Comparison of ENCODE assay signal across 11 cellular contexts in the genomic region with DNA sequence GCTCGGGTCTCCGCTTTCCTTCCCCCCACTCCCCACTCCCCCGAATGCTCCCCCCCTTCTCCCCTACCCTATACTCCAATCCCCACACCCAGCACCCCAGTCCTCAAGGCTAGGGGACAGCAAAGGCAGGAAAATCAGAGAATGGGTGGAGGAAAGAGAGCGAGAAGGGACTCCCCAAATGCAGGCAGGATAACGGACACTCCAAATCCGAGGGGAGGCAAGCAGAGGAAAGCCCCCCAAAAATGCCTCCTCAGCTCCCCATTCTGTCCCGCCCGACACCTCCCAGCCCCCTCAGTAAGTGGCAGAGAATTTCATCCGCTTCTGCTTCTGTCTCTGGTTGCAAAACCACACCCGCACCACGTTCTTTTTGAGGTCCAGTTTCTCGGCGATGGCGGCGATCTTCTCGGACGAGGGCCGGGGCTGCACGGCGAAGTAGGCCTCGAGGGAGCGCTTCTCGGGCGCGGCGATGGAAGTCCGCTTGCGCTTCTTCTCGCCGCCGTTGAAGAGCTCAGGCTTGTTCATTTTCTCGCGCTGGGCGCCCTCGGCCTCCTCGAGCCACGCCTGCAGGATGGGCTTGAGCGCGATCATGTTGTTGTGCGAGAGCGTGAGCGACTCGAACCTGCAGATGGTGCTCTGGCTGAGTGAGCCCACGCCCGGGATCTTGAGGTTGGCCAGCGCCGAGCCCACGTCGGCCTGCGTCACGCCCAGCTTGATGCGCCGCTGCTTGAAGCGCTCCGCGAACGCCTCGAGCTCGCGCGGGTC. TPM values are rescaled to one million over a fixed set of nuclear protein-coding genes. Genes with fewer than 3 reads are reported as not detected.
A peak's percentile ranks its signal among the peaks of the same experiment; 100 is the strongest.
DNase-seq lines count a peak whose midpoint lies in the region; ATAC-seq, FAIRE-seq and TF ChIP-seq lines count a peak whose summit lies in the region.
"Had no signal": no experiment of that assay in that cellular context is flagged by ENCODE, and none has a peak within 500 bp of the region (broad histone marks: within the 10 kb centered on the region; RNA-seq: fewer than 3 reads in every experiment).

No MANE protein-coding gene starts in this region.

- H3K27ac Mint-ChIP-seq in neural progenitor cell = no peak overlapping the region

- DNase-seq in GM12864 (ENCODE audit: low read depth) (no peak), NCI-H146 treated with DMSO at 0.1 percent for 48 hours (lab: John Stamatoyannopoulos, UW; ENCODE audit: unreplicated experiment) (peak; percentile 20), H1 (ENCODE audit: low read depth in 1 of 2, low spot score in 2 of 2) (peak in 1 of 2 experiments; percentile 65), neural progenitor cell (ENCODE audit: low spot score) (peak; percentile 71), RPMI8226 (no peak), COLO829 (ENCODE audit: low spot score) (no peak), D341Med (ENCODE audit: low spot score) (no peak)
- DNase-seq: NCI-H1436, T1000 had no signal

- H4K20me1 ChIP-seq in H1 (replicated peaks in 1 of 2; ENCODE audit: control insufficient read depth in 1 of 2, insufficient read depth in 2 of 2, low read length in 2 of 2) (peaks cover 17 to 23% of the 10 kb centered on the region in 2 experiments), neural progenitor cell (ENCODE audit: low read depth) (peaks cover 90% of the 10 kb centered on the region)

- H3K9me3 ChIP-seq in H1 (ENCODE audit: insufficient read depth in 2 of 2, low read depth in 1 of 2, low read length in 1 of 2) (no peaks in the 10 kb centered on the region), neural progenitor cell (ENCODE audit: low read depth) (no peaks in the 10 kb centered on the region)
- H3K9me3 ChIP-seq: pancreas had no signal

- H3K27me3 ChIP-seq in H1 (replicated peaks in 1 of 4; ENCODE audit: control insufficient read depth in 3 of 4, extremely low read depth in 1 of 4, insufficient read depth in 3 of 4, low read length in 3 of 4) (peaks cover 85 to 97% (median 94%) of the 10 kb centered on the region in 4 experiments), neural progenitor cell (peaks cover 98% of the 10 kb centered on the region)

- H2BK15ac ChIP-seq in H1 (ENCODE audit: low read length) = no peak overlapping the region; the same call in 1 of the 2 replicates

- H3K36me3 ChIP-seq in H1 (ENCODE audit: control insufficient read depth in 2 of 4, insufficient read depth in 4 of 4, low read length in 3 of 4) = no peaks in the 10 kb centered on the region; a peak in 1 of 8 replicates
- H3K36me3 ChIP-seq in neural progenitor cell = no peaks in the 10 kb centered on the region
- H3K36me3 ChIP-seq: pancreas had no signal

- no peak for FAIRE-seq in H1 (lab: Jason Lieb, UNC)
- FAIRE-seq: pancreas had no signal

- WGBS in H1 (ENCODE audit: extremely low coverage in 1 of 2, insufficient coverage in 1 of 2, insufficient read length in 1 of 2, insufficient replicate concordance in 2 of 2, low coverage in 1 of 2, low lambda C conversion rate in 2 of 2, missing lambda C conversion rate in 1 of 2), 2 experiments = 2% methylated on average over 54 of the region's 61 CpGs; no CpG with 5 or more reads in 1 of the 2 experiments

- H3K4me1 ChIP-seq in H1 (replicated peaks in 1 of 4; ENCODE audit: control insufficient read depth in 3 of 4, insufficient read depth in 4 of 4, low read length in 3 of 4) (peaks cover 0 to 35% (median 10%) of the 10 kb centered on the region in 4 experiments; a peak in 6 of 7 replicates), neural progenitor cell (peaks cover 17% of the 10 kb centered on the region)

- peaks cover 87% of the 10 kb centered on the region for H3K27me3 Mint-ChIP-seq in neural progenitor cell (ENCODE audit: insufficient read depth, low read depth)

- no peak for TF ChIP-seq RAD21 in H1 (IDR thresholded peaks at IDR 0.05 in 1 of 2, conservative IDR thresholded peaks at IDR 0.05 in 1 of 2; ENCODE audit: low read depth in 2 of 2, low read length in 2 of 2)

- no peak for TF ChIP-seq POLR2A in H1 (IDR thresholded peaks at IDR 0.05; ENCODE audit: control extremely low read depth in 1 of 2, low read depth in 2 of 2, low read length in 2 of 2)

- peaks cover 8% of the 10 kb centered on the region for H3K9me3 Mint-ChIP-seq in neural progenitor cell

- H4K5ac ChIP-seq in H1 (ENCODE audit: insufficient read length, low read depth, low read length) = no peak overlapping the region

- H3K4me3 ChIP-seq in GM12864 (ENCODE audit: low read depth, low read length) (peak overlapping the region; percentile 34), H1 (ENCODE audit: extremely low read depth in 1 of 4, insufficient read depth in 2 of 4, low read depth in 3 of 4, low read length in 4 of 4) (peak overlapping the region; percentile 21 to 57 (median 31)), neural progenitor cell (peak overlapping the region; percentile 29)

- H3K4me2 ChIP-seq in H1 (ENCODE audit: insufficient read depth in 1 of 2, low read depth in 2 of 2, low read length in 2 of 2) (peak overlapping the region; percentile 79 to 93), neural progenitor cell (peak overlapping the region; percentile 78)

- H3K4me3 Mint-ChIP-seq in neural progenitor cell = peak overlapping the region; percentile 76

- H3K14ac ChIP-seq in H1 (ENCODE audit: insufficient read length) = no peak overlapping the region

- no peak overlapping the region for H2BK20ac ChIP-seq in H1 (ENCODE audit: low read length)

- H3K23ac ChIP-seq in H1 (ENCODE audit: insufficient read length) = no peak overlapping the region

- H3K27ac ChIP-seq in H1 (ENCODE audit: low read depth, low read length) (no peak overlapping the region), neural progenitor cell (no peak overlapping the region)
- H3K27ac ChIP-seq: pancreas had no signal

- no peak overlapping the region for H3K56ac ChIP-seq in H1 (replicated peaks; ENCODE audit: insufficient read length, low read depth, low read length)

- peaks cover 24% of the 10 kb centered on the region for H3K4me1 Mint-ChIP-seq in neural progenitor cell

- H2BK120ac ChIP-seq in H1 (replicated peaks; ENCODE audit: low read depth, low read length) = no peak overlapping the region

- no peaks in the 10 kb centered on the region for H3K36me3 Mint-ChIP-seq in neural progenitor cell

- peak; percentile 4 for TF ChIP-seq CTCF in GM12864 (IDR thresholded peaks at IDR 0.05; ENCODE audit: low read depth, low read length, missing control alignments)
- TF ChIP-seq CTCF in H1 (IDR thresholded peaks at IDR 0.05; ENCODE audit: control extremely low read depth in 1 of 3, insufficient read depth in 1 of 3, low read depth in 1 of 3, low read length in 3 of 3) = no peak
- TF ChIP-seq CTCF in neural progenitor cell (IDR thresholded peaks at IDR 0.05) = no peak

- no peak overlapping the region for H2AFZ ChIP-seq in H1 (ENCODE audit: low read length)
- H2AFZ ChIP-seq in neural progenitor cell (replicated peaks) = peak overlapping the region; percentile 69

- POLR2A ChIA-PET in H1 (lab: Charles Lee; ENCODE audit: partially characterized antibody) = no interaction called here

- H4K8ac ChIP-seq in H1 (ENCODE audit: extremely low read depth, insufficient read depth, low read length) = peak overlapping the region; percentile 75

- H2BK12ac ChIP-seq in H1 (ENCODE audit: low read depth, low read length) = peak overlapping the region; percentile 84; the same call in 1 of the 2 replicates

- H2BK5ac ChIP-seq in H1 (ENCODE audit: low read depth, low read length) = no peak overlapping the region

- H3K23me2 ChIP-seq in H1 (ENCODE audit: low read depth, low read length) = peaks cover 19% of the 10 kb centered on the region; the same call in 1 of the 2 replicates

- H3K18ac ChIP-seq in H1 (ENCODE audit: extremely low read depth, low read length) = 0 out of 2 replicates have a peak overlapping the region, but pooled peaks have one; percentile 24

- no peaks in the 10 kb centered on the region for H3K79me2 ChIP-seq in H1 (ENCODE audit: control insufficient read depth in 1 of 2, insufficient read depth in 2 of 2, low read length in 2 of 2)
- no peaks in the 10 kb centered on the region for H3K79me2 ChIP-seq in neural progenitor cell (ENCODE audit: low read depth)

- no peak for TF ChIP-seq EP300 in H1 (IDR thresholded peaks at IDR 0.05; ENCODE audit: borderline replicate concordance in 1 of 2, low read depth in 2 of 2, low read length in 2 of 2)

- peaks cover 24% of the 10 kb centered on the region for H3F3A ChIP-seq in neural progenitor cell (ENCODE audit: low read depth)

- H3K9ac ChIP-seq in H1 (replicated peaks in 1 of 4; ENCODE audit: extremely low read depth in 1 of 4, low read depth in 3 of 4, low read length in 3 of 4) = no peak overlapping the region
- no peak overlapping the region for H3K9ac ChIP-seq in neural progenitor cell

- no peaks in the 10 kb centered on the region for H3K79me1 ChIP-seq in H1 (ENCODE audit: low read depth, low read length)

- no peak overlapping the region for H4K91ac ChIP-seq in H1 (replicated peaks; ENCODE audit: insufficient read length, low read length)

- H3K4ac ChIP-seq in H1 (replicated peaks; ENCODE audit: insufficient read length, low read depth, low read length) = no peak overlapping the region

- ATAC-seq in HG03045 (IDR thresholded peaks at IDR 0.05; ENCODE audit: unreplicated experiment) = no peak
- ATAC-seq: pancreas had no signal

- no peak overlapping the region for H2AK5ac ChIP-seq in H1 (ENCODE audit: low read depth, low read length)

- CTCF ChIA-PET in H1 (lab: Charles Lee; ENCODE audit: partially characterized antibody) = interaction anchor here (0.9 to 1.2 kb wide), 2 partner anchors 14 kb away, joined by 3 to 4 read pairs; no protein-coding TSS in a partner anchor

RNA-seq across cellular contexts. Expression of a gene that starts 2.0 kb away (rescaled TPM):
- 0.27 and 0.32 TPM in 2 replicates for total RNA-seq in H1 (2021; fragmentation: NEBNext Ultra II Directional; extraction: Animal tissue kit (Norgen Biotek cat#: 25700))
- polyA plus RNA-seq in H1 (2011; rRNA removed) = 0.08 and 0.09 TPM in 2 replicates
- 0.16 TPM for polyA plus RNA-seq in H1 (2011; cell fraction: cytosol; rRNA removed)
- 0.64 TPM for polyA plus RNA-seq in H1 (2011; cell fraction: nucleus; rRNA removed)
- 0.11 to 0.28 TPM (median 0.18 TPM) in 4 replicates for polyA plus RNA-seq in H1 (2012, experiment 1 of 2)
- polyA plus RNA-seq in H1 (2012, experiment 2 of 2) = 0.05 TPM
- 0.26 TPM for polyA plus RNA-seq in H1 (2013, experiment 1 of 2)
- polyA plus RNA-seq in H1 (2013, experiment 2 of 2) = 0.22 TPM
- 0.02 and 0.06 TPM in 2 replicates for polyA minus RNA-seq in H1 (2011; rRNA and poly(A)+ RNA removed)
- not detected for polyA minus RNA-seq in H1 (2011; cell fraction: cytosol; rRNA and poly(A)+ RNA removed)
- polyA minus RNA-seq in H1 (2011; cell fraction: nucleus; rRNA and poly(A)+ RNA removed) = 0.50 TPM
- 1.6 and 2.0 TPM in 2 replicates for total RNA-seq in neural progenitor cell (ENCODE audit: low replicate concordance)

RNA-seq across cellular contexts. Expression of a gene that starts 57.6 kb away (rescaled TPM):
- 13.5 and 14.3 TPM in 2 replicates for total RNA-seq in H1 (2021; fragmentation: NEBNext Ultra II Directional; extraction: Animal tissue kit (Norgen Biotek cat#: 25700))
- polyA plus RNA-seq in H1 (2011; rRNA removed) = 3.3 and 7.1 TPM in 2 replicates
- 10.2 TPM for polyA plus RNA-seq in H1 (2011; cell fraction: cytosol; rRNA removed)
- 2.7 TPM for polyA plus RNA-seq in H1 (2011; cell fraction: nucleus; rRNA removed)
- 10.6 to 16.5 TPM (median 10.9 TPM) in 4 replicates for polyA plus RNA-seq in H1 (2012, experiment 1 of 2)
- 1.1 TPM for polyA plus RNA-seq in H1 (2012, experiment 2 of 2)
- polyA plus RNA-seq in H1 (2013, experiment 1 of 2) = 7.7 TPM
- polyA plus RNA-seq in H1 (2013, experiment 2 of 2) = 7.9 TPM
- 16.1 and 18.3 TPM in 2 replicates for polyA minus RNA-seq in H1 (2011; rRNA and poly(A)+ RNA removed)
- polyA minus RNA-seq in H1 (2011; cell fraction: cytosol; rRNA and poly(A)+ RNA removed) = 9.2 TPM
- 22.0 TPM for polyA minus RNA-seq in H1 (2011; cell fraction: nucleus; rRNA and poly(A)+ RNA removed)
- total RNA-seq in neural progenitor cell (ENCODE audit: low replicate concordance) = 22.2 and 36.9 TPM in 2 replicates

Comparison
In these comparisons a context has a peak if more than half of its experiments do, and no peak if none do; other contexts are left out.
1. DNase-seq: peak in NCI-H146 treated with DMSO at 0.1 percent for 48 hours (single experiment) and neural progenitor cell (single experiment); none in GM12864 (single experiment), RPMI8226 (single experiment), COLO829 (single experiment) and D341Med (single experiment).
2. Peak in every context shown above with its lines, with median percentiles within 50 percentile points of each other: H3K4me3 ChIP-seq.